ENCODE assay signal across 7 cellular contexts in genomic region chr14:45426685-45427282, GRCh38.
DNase-seq lines count a peak whose midpoint lies in the region; ATAC-seq and TF ChIP-seq lines count a peak whose summit lies in the region.

No MANE protein-coding gene starts in this region.

- H3K4me3 ChIP-seq in GM12864 (ENCODE audit: low read depth, low read length) (no peak overlapping the region), WERI-Rb-1 (ENCODE audit: low read depth, low read length) (no peak overlapping the region), hepatocyte (no peak overlapping the region), tibial nerve (no peak overlapping the region)

- H2AFZ ChIP-seq in hepatocyte: no peak overlapping the region

- no peaks in the 10 kb centered on the region for H3K79me2 ChIP-seq in hepatocyte

- WGBS in hepatocyte (ENCODE audit: low lambda C conversion rate, missing lambda C conversion rate): 0% methylated on average over 2 of the region's 2 CpGs
- 0 to 1% methylated on average over 2 of the region's 2 CpGs for WGBS in tibial nerve, 2 donors

- no peak for TF ChIP-seq POLR2A in tibial nerve (IDR thresholded peaks at IDR 0.05)

- no peaks in the 10 kb centered on the region for H4K20me1 ChIP-seq in hepatocyte (ENCODE audit: insufficient read depth, poor library complexity, severe bottlenecking)

- H3K9me2 ChIP-seq in hepatocyte (replicated peaks; ENCODE audit: insufficient read depth): no peaks in the 10 kb centered on the region

- DNase-seq in GM12864 (ENCODE audit: low read depth): peak; percentile 4
- peak; percentile 71 to 81 for DNase-seq in NCI-H2081 (lab: John Stamatoyannopoulos, UW)
- peak; percentile 9 for DNase-seq in WERI-Rb-1
- DNase-seq in hepatocyte (ENCODE audit: low spot score): peak; percentile 58
- DNase-seq in tibial nerve (ENCODE audit: low spot score in 2 of 2): no peak

- no peak for TF ChIP-seq EP300 in tibial nerve (IDR thresholded peaks at IDR 0.05)

- H3K27me3 ChIP-seq in WERI-Rb-1 (ENCODE audit: insufficient read depth, low read depth, severe bottlenecking): no peaks in the 10 kb centered on the region
- no peaks in the 10 kb centered on the region for H3K27me3 ChIP-seq in hepatocyte
- H3K27me3 ChIP-seq in tibial nerve: no peaks in the 10 kb centered on the region

- peak; percentile 80 for ATAC-seq in HG02852 (IDR thresholded peaks at IDR 0.05; ENCODE audit: unreplicated experiment)
- ATAC-seq in HG03521 (IDR thresholded peaks at IDR 0.05; ENCODE audit: unreplicated experiment): no peak

- H3K4me2 ChIP-seq in hepatocyte: no peak overlapping the region

- H3K36me3 ChIP-seq in WERI-Rb-1: no peaks in the 10 kb centered on the region
- no peaks in the 10 kb centered on the region for H3K36me3 ChIP-seq in hepatocyte (replicated peaks; ENCODE audit: insufficient read depth, low read depth)
- no peaks in the 10 kb centered on the region for H3K36me3 ChIP-seq in tibial nerve

- TF ChIP-seq CTCF in GM12864 (IDR thresholded peaks at IDR 0.05; ENCODE audit: low read depth, low read length, missing control alignments) (peak; percentile 55), WERI-Rb-1 (IDR thresholded peaks at IDR 0.05; ENCODE audit: low read depth, low read length) (0 out of 2 replicates have a peak, but pooled peaks have one; percentile 30), hepatocyte (IDR thresholded peaks at IDR 0.05; ENCODE audit: poor library complexity) (peak; percentile 65), tibial nerve (IDR thresholded peaks at IDR 0.05) (peak; percentile 15 to 41 (median 28))

- H3K27ac ChIP-seq in WERI-Rb-1 (no peak overlapping the region), hepatocyte (no peak overlapping the region), tibial nerve (no peak overlapping the region)

- H3K9me3 ChIP-seq in WERI-Rb-1 (ENCODE audit: severe bottlenecking) (no peaks in the 10 kb centered on the region), hepatocyte (ENCODE audit: low read depth) (no peaks in the 10 kb centered on the region), tibial nerve (peaks cover 0 to 17% (median 0%) of the 10 kb centered on the region in 4 donors)

- H3K4me1 ChIP-seq in hepatocyte (ENCODE audit: insufficient read depth) (no peaks in the 10 kb centered on the region), tibial nerve (no peaks in the 10 kb centered on the region)

Comparison
In these comparisons a context has a peak if more than half of its experiments do, and no peak if none do; other contexts are left out.
1. DNase-seq: peak in GM12864 (single experiment), NCI-H2081 (2 of 2), WERI-Rb-1 (single experiment) and hepatocyte (single experiment); none in tibial nerve (0 of 2).
2. Peak in every context shown above with its lines, with median percentiles within 50 percentile points of each other: CTCF ChIP-seq.